Comparison of ENCODE assay signal across 1 cellular context in genomic region chr3:49929333-49930240, GRCh38.
TF ChIP-seq lines count a peak whose summit lies in the region.

Gene MON1A, minus strand, starts transcription at chr3:49929811. Its CDS starts 16,465 bp downstream, at chr3:49913346.

TF ChIP-seq in HepG2, 621 proteins besides CTCF, POLR2A, EP300 and RAD21 (continued from another document and continues in another):
- TF ChIP-seq, protein P1, sequence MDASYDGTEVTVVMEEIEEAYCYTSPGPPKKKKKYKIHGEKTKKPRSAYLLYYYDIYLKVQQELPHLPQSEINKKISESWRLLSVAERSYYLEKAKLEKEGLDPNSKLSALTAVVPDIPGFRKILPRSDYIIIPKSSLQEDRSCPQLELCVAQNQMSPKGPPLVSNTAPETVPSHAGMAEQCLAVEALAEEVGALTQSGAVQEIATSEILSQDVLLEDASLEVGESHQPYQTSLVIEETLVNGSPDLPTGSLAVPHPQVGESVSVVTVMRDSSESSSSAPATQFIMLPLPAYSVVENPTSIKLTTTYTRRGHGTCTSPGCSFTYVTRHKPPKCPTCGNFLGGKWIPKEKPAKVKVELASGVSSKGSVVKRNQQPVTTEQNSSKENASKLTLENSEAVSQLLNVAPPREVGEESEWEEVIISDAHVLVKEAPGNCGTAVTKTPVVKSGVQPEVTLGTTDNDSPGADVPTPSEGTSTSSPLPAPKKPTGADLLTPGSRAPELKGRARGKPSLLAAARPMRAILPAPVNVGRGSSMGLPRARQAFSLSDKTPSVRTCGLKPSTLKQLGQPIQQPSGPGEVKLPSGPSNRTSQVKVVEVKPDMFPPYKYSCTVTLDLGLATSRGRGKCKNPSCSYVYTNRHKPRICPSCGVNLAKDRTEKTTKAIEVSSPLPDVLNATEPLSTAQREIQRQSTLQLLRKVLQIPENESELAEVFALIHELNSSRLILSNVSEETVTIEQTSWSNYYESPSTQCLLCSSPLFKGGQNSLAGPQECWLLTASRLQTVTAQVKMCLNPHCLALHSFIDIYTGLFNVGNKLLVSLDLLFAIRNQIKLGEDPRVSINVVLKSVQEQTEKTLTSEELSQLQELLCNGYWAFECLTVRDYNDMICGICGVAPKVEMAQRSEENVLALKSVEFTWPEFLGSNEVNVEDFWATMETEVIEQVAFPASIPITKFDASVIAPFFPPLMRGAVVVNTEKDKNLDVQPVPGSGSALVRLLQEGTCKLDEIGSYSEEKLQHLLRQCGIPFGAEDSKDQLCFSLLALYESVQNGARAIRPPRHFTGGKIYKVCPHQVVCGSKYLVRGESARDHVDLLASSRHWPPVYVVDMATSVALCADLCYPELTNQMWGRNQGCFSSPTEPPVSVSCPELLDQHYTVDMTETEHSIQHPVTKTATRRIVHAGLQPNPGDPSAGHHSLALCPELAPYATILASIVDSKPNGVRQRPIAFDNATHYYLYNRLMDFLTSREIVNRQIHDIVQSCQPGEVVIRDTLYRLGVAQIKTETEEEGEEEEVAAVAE (CRISPR knock-in tag; IDR thresholded peaks at IDR 0.05; ENCODE audit: borderline replicate concordance): no peak; the same call in 1 of the 2 replicates
- TF ChIP-seq RFX1 (IDR thresholded peaks at IDR 0.05): no peak
- TF ChIP-seq TIGD3 (CRISPR knock-in tag; IDR thresholded peaks at IDR 0.05; ENCODE audit: borderline replicate concordance): no peak
- TF ChIP-seq FOXM1 (CRISPR knock-in tag; IDR thresholded peaks at IDR 0.05): no peak
- peak; percentile 56; the same call in 1 of the 2 replicates for TF ChIP-seq EEA1 (CRISPR knock-in tag; IDR thresholded peaks at IDR 0.05; ENCODE audit: borderline replicate concordance)
- TF ChIP-seq HES4 (CRISPR knock-in tag; IDR thresholded peaks at IDR 0.05; ENCODE audit: borderline replicate concordance): no peak
- TF ChIP-seq ZNF337 (CRISPR knock-in tag; IDR thresholded peaks at IDR 0.05; ENCODE audit: borderline replicate concordance, low read depth): peak; percentile 46; the same call in 1 of the 2 replicates
- TF ChIP-seq SMAD1 (CRISPR knock-in tag; IDR thresholded peaks at IDR 0.05; ENCODE audit: borderline replicate concordance, low read depth): 0 out of 2 replicates have a peak, but pooled peaks have one; percentile 38
- no peak for TF ChIP-seq ZMYM2 (CRISPR knock-in tag; IDR thresholded peaks at IDR 0.05)
- TF ChIP-seq ZNF10 (CRISPR knock-in tag; IDR thresholded peaks at IDR 0.05; ENCODE audit: borderline replicate concordance, low read depth): no peak
- no peak; the same call in 1 of the 2 replicates for TF ChIP-seq CCDC6 (CRISPR knock-in tag; IDR thresholded peaks at IDR 0.05)
- TF ChIP-seq ZNF121 (CRISPR knock-in tag; IDR thresholded peaks at IDR 0.05): peak; percentile 41
- no peak; the same call in 1 of the 2 replicates for TF ChIP-seq ZNF609 (CRISPR knock-in tag; IDR thresholded peaks at IDR 0.05; ENCODE audit: borderline replicate concordance)
- TF ChIP-seq ZKSCAN8 (CRISPR knock-in tag; IDR thresholded peaks at IDR 0.05; ENCODE audit: borderline replicate concordance): peak; percentile 44; the same call in 1 of the 2 replicates
- TF ChIP-seq SALL1 (CRISPR knock-in tag; IDR thresholded peaks at IDR 0.05): peak; percentile 80
- TF ChIP-seq MAFG (CRISPR knock-in tag; IDR thresholded peaks at IDR 0.05): no peak
- TF ChIP-seq ZBTB14 (CRISPR knock-in tag; IDR thresholded peaks at IDR 0.05): no peak; the same call in 1 of the 2 replicates
- TF ChIP-seq ZNF326 (CRISPR knock-in tag; IDR thresholded peaks at IDR 0.05; ENCODE audit: borderline replicate concordance): no peak
- no peak for TF ChIP-seq HOXA9 (CRISPR knock-in tag; IDR thresholded peaks at IDR 0.05; ENCODE audit: borderline replicate concordance)
- TF ChIP-seq ZNF274 (CRISPR knock-in tag; IDR thresholded peaks at IDR 0.05): peak; percentile 70; the same call in 1 of the 2 replicates
- TF ChIP-seq, protein P2, sequence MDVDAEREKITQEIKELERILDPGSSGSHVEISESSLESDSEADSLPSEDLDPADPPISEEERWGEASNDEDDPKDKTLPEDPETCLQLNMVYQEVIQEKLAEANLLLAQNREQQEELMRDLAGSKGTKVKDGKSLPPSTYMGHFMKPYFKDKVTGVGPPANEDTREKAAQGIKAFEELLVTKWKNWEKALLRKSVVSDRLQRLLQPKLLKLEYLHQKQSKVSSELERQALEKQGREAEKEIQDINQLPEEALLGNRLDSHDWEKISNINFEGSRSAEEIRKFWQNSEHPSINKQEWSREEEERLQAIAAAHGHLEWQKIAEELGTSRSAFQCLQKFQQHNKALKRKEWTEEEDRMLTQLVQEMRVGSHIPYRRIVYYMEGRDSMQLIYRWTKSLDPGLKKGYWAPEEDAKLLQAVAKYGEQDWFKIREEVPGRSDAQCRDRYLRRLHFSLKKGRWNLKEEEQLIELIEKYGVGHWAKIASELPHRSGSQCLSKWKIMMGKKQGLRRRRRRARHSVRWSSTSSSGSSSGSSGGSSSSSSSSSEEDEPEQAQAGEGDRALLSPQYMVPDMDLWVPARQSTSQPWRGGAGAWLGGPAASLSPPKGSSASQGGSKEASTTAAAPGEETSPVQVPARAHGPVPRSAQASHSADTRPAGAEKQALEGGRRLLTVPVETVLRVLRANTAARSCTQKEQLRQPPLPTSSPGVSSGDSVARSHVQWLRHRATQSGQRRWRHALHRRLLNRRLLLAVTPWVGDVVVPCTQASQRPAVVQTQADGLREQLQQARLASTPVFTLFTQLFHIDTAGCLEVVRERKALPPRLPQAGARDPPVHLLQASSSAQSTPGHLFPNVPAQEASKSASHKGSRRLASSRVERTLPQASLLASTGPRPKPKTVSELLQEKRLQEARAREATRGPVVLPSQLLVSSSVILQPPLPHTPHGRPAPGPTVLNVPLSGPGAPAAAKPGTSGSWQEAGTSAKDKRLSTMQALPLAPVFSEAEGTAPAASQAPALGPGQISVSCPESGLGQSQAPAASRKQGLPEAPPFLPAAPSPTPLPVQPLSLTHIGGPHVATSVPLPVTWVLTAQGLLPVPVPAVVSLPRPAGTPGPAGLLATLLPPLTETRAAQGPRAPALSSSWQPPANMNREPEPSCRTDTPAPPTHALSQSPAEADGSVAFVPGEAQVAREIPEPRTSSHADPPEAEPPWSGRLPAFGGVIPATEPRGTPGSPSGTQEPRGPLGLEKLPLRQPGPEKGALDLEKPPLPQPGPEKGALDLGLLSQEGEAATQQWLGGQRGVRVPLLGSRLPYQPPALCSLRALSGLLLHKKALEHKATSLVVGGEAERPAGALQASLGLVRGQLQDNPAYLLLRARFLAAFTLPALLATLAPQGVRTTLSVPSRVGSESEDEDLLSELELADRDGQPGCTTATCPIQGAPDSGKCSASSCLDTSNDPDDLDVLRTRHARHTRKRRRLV (CRISPR knock-in tag; IDR thresholded peaks at IDR 0.05): no peak
- TF ChIP-seq ZNF17 (CRISPR knock-in tag; IDR thresholded peaks at IDR 0.05): no peak
- TF ChIP-seq GFI1 (CRISPR knock-in tag; IDR thresholded peaks at IDR 0.05; ENCODE audit: borderline replicate concordance): no peak
- TF ChIP-seq TMF1 (CRISPR knock-in tag; IDR thresholded peaks at IDR 0.05; ENCODE audit: low read depth): no peak
- TF ChIP-seq FUBP1 (CRISPR knock-in tag; IDR thresholded peaks at IDR 0.05; ENCODE audit: borderline replicate concordance): no peak
- no peak for TF ChIP-seq TOPORS (CRISPR knock-in tag; IDR thresholded peaks at IDR 0.05)
- no peak for TF ChIP-seq AKNA (CRISPR knock-in tag; IDR thresholded peaks at IDR 0.05; ENCODE audit: borderline replicate concordance)
- peak; percentile 80 for TF ChIP-seq TARDBP (CRISPR knock-in tag; IDR thresholded peaks at IDR 0.05)
- TF ChIP-seq ZNF557 (CRISPR knock-in tag; IDR thresholded peaks at IDR 0.05): no peak; the same call in 1 of the 2 replicates
- no peak for TF ChIP-seq NBN (conservative IDR thresholded peaks at IDR 0.05)
- no peak for TF ChIP-seq CBX2 (IDR thresholded peaks at IDR 0.05; ENCODE audit: low read depth, low read length)
- TF ChIP-seq CBX2 (CRISPR knock-in tag; IDR thresholded peaks at IDR 0.05; ENCODE audit: low read depth): no peak
